8 cellular contexts compared by ENCODE assay signal in genomic region chr12:110689601-110690430, GRCh38. TPM values are rescaled to one million over a fixed set of nuclear protein-coding genes. Genes with fewer than 3 reads are reported as not detected.
DNase-seq lines count a peak whose midpoint lies in the region; ATAC-seq and TF ChIP-seq lines count a peak whose summit lies in the region.

No MANE protein-coding gene starts in this region.

- no peak overlapping the region for H3K56ac ChIP-seq in IMR-90 (ENCODE audit: extremely low read depth, insufficient read depth, low read length)

- POLR2A ChIA-PET in IMR-90 (lab: Charles Lee; ENCODE audit: unreplicated experiment): interaction anchor here (0.7 kb wide), 1 partner anchor 981 kb away, joined by 3 read pairs; no protein-coding TSS in a partner anchor

- no peak overlapping the region for H2BK5ac ChIP-seq in IMR-90 (ENCODE audit: low read depth, low read length, poor library complexity, severe bottlenecking)

- peak overlapping the region; percentile 47 for H3K4me2 ChIP-seq in IMR-90 (ENCODE audit: low read depth, low read length)

- intact Hi-C loops in Right ventricle myocardium inferior (cut with DNase I) (no loop called here), cardiac septum (cut with DNase I) (loop anchor here (5.0 kb wide), 1 partner anchor 78 kb away; the partner anchor contains the start of gene TCTN1), IMR-90 (cut with micrococcal nuclease) (no loop called here), prostate gland (cut with DNase I) (loop anchor here (10.0 kb wide), 2 partner anchors 195 to 225 kb away; partner anchors contain the start of genes FAM216A and GPN3)

- no peak overlapping the region for H2BK15ac ChIP-seq in IMR-90 (ENCODE audit: low read depth, low read length)

- H3K27me3 ChIP-seq in IMR-90 (ENCODE audit: control insufficient read depth, insufficient read depth, low read length): peaks cover 32% of the 10 kb centered on the region
- no peaks in the 10 kb centered on the region for H3K27me3 ChIP-seq in prostate gland (replicated peaks; ENCODE audit: insufficient read depth)

- peak overlapping the region; percentile 64 to 80; a peak in 2 of 4 replicates for H4K8ac ChIP-seq in IMR-90 (ENCODE audit: low read depth in 2 of 2, low read length in 2 of 2)

- 17% methylated on average over 9 of the region's 20 CpGs; no CpG with 5 or more reads in 1 of the 2 experiments for WGBS in IMR-90 (ENCODE audit: extremely low coverage in 2 of 2, insufficient read length in 1 of 2), 2 experiments
- WGBS in prostate gland: 16% methylated on average over 20 of the region's 20 CpGs

- peak overlapping the region; percentile 58; the same call in 1 of the 2 replicates for H3K14ac ChIP-seq in IMR-90 (replicated peaks; ENCODE audit: low read depth, low read length)

- no peaks in the 10 kb centered on the region for H3K9me1 ChIP-seq in IMR-90 (ENCODE audit: insufficient read depth, low read length)

- no peak for TF ChIP-seq POLR2A in IMR-90 (IDR thresholded peaks at IDR 0.05; ENCODE audit: low read depth, low read length)
- peak; percentile 8 for TF ChIP-seq POLR2A in prostate gland (IDR thresholded peaks at IDR 0.05)

- H3K36me3 ChIP-seq in IMR-90 (ENCODE audit: control insufficient read depth, insufficient read depth, low read length) (no peaks in the 10 kb centered on the region), prostate gland (no peaks in the 10 kb centered on the region)

- in situ Hi-C loops in IMR-90 (cut with MboI; ENCODE audit: low sequenced_read_pairs): no loop called here

- H4K91ac ChIP-seq in IMR-90 (ENCODE audit: insufficient read depth, low read depth, low read length): no peak overlapping the region

- peak overlapping the region; percentile 90; the same call in 1 of the 2 replicates for H4K5ac ChIP-seq in IMR-90 (ENCODE audit: low read depth, low read length)

- H3K4ac ChIP-seq in IMR-90 (ENCODE audit: low read depth, low read length): peak overlapping the region; percentile 69

- no peak for TF ChIP-seq RAD21 in IMR-90 (IDR thresholded peaks at IDR 0.05; ENCODE audit: low read length)

- peaks cover 7% of the 10 kb centered on the region; the same call in 1 of the 2 replicates for H3K4me1 ChIP-seq in IMR-90 (ENCODE audit: control insufficient read depth, insufficient read depth, low read length)
- peaks cover 7% of the 10 kb centered on the region for H3K4me1 ChIP-seq in prostate gland (replicated peaks)

- dilution Hi-C loops in IMR-90 (cut with HindIII; ENCODE audit: low sequenced_read_pairs, unreplicated experiment): no loop called here

- TF ChIP-seq CTCF in IMR-90 (conservative IDR thresholded peaks at IDR 0.05; ENCODE audit: low read depth, low read length) (no peak), fibroblast of villous mesenchyme (IDR thresholded peaks at IDR 0.05; ENCODE audit: insufficient read depth, low read depth, low read length) (no peak), prostate gland (IDR thresholded peaks at IDR 0.05) (no peak)

- ATAC-seq in Right ventricle myocardium inferior (peak; percentile 67), IMR-90 (ENCODE audit: low read depth) (peak; percentile 62)

- peak overlapping the region; percentile 12; the same call in 1 of the 2 replicates for H3K9ac ChIP-seq in IMR-90 (ENCODE audit: low read depth, low read length)

- no peaks in the 10 kb centered on the region for H3K79me1 ChIP-seq in IMR-90 (ENCODE audit: low read depth in 1 of 2, low read length in 2 of 2)

- H4K20me1 ChIP-seq in IMR-90 (ENCODE audit: insufficient read depth, low read length): no peaks in the 10 kb centered on the region

- no peak overlapping the region for H3K27ac ChIP-seq in IMR-90 (ENCODE audit: insufficient read depth, low read length)
- H3K27ac ChIP-seq in prostate gland: peak overlapping the region; percentile 67 to 70

- BruUV-seq in IMR-90 (replicated peaks; lab: Mats Ljungman, UMichigan): no TSS peak

- H3K4me3 ChIP-seq in IMR-90 (ENCODE audit: insufficient read depth, low read depth, low read length): peak overlapping the region; percentile 45
- peak overlapping the region; percentile 64 for H3K4me3 ChIP-seq in fibroblast of villous mesenchyme (ENCODE audit: low read depth, low read length)
- peak overlapping the region; percentile 48 to 62 for H3K4me3 ChIP-seq in prostate gland

- CTCF ChIA-PET in IMR-90 (lab: Yijun Ruan, JAX): no interaction called here

- H3K23ac ChIP-seq in IMR-90 (ENCODE audit: low read depth, low read length): no peak overlapping the region

- H2BK120ac ChIP-seq in IMR-90 (ENCODE audit: low read depth, low read length): no peak overlapping the region

- H3K18ac ChIP-seq in IMR-90 (ENCODE audit: low read depth, low read length): no peak overlapping the region; the same call in 1 of the 2 replicates

- H2AK5ac ChIP-seq in IMR-90 (ENCODE audit: low read depth, low read length): no peak overlapping the region

- H2AK9ac ChIP-seq in IMR-90 (replicated peaks; ENCODE audit: low read depth, low read length, poor library complexity): peak overlapping the region; percentile 69

- peak overlapping the region; percentile 94 for H2AFZ ChIP-seq in IMR-90 (replicated peaks; ENCODE audit: low read length, poor library complexity)

- no peak for DNase-seq in Right ventricle myocardium inferior (ENCODE audit: missing footprints)
- DNase-seq in cardiac septum (ENCODE audit: low spot score): no peak
- no peak for DNase-seq in IMR-90
- DNase-seq in activated T-cell treated with anti-CD3 and anti-CD28 coated beads for 24 hours (ENCODE audit: low read depth): peak; percentile 28
- DNase-seq in fibroblast of villous mesenchyme (ENCODE audit: low read depth): no peak
- DNase-seq in prostate gland (ENCODE audit: low spot score): no peak
- no peak for DNase-seq in kidney tubule cell (ENCODE audit: low spot score)
- no peak for DNase-seq in NCI-H510A treated with DMSO at 0.1 percent for 48 hours (lab: John Stamatoyannopoulos, UW)

- H3K9me3 ChIP-seq in IMR-90 (ENCODE audit: control insufficient read depth, insufficient read depth, low read length) (peaks cover 3% of the 10 kb centered on the region; the same call in 1 of the 2 replicates), prostate gland (no peaks in the 10 kb centered on the region)

- no peak overlapping the region for H2BK20ac ChIP-seq in IMR-90 (ENCODE audit: low read depth, low read length)

TF ChIP-seq in IMR-90, 13 proteins besides CTCF, POLR2A, EP300 and RAD21:
- TF ChIP-seq SMC3 (IDR thresholded peaks at IDR 0.05; ENCODE audit: low read depth, low read length) (no peak), RFX5 (IDR thresholded peaks at IDR 0.05; ENCODE audit: low read depth, low read length) (no peak), CEBPB (IDR thresholded peaks at IDR 0.05; ENCODE audit: low read depth, low read length) (no peak), FOS (IDR thresholded peaks at IDR 0.05; ENCODE audit: low read depth, low read length) (no peak), CHD1 (IDR thresholded peaks at IDR 0.05; ENCODE audit: low read depth, low read length) (no peak), MXI1 (IDR thresholded peaks at IDR 0.05; ENCODE audit: borderline replicate concordance, low read depth, low read length) (no peak), NFE2L2 (IDR thresholded peaks at IDR 0.05; ENCODE audit: low read depth, low read length) (no peak), MAFK (IDR thresholded peaks at IDR 0.05; ENCODE audit: low read depth, low read length) (no peak), USF2 (IDR thresholded peaks at IDR 0.05; ENCODE audit: low read depth, low read length) (no peak), RCOR1 (IDR thresholded peaks at IDR 0.05; ENCODE audit: insufficient replicate concordance, low read length) (no peak), ELK1 (IDR thresholded peaks at IDR 0.05; ENCODE audit: borderline replicate concordance, low read depth, low read length) (no peak), BHLHE40 (IDR thresholded peaks at IDR 0.05; ENCODE audit: low read depth, low read length) (no peak), MAZ (IDR thresholded peaks at IDR 0.05; ENCODE audit: borderline replicate concordance, low read depth, low read length) (no peak)

RNA-seq across cellular contexts. Expression of gene HVCN1, which starts 0.9 kb away (rescaled TPM):
- 11.8 TPM for total RNA-seq in Right ventricle myocardium inferior
- 3.5 TPM for total RNA-seq in cardiac septum
- total RNA-seq in IMR-90 (2012; rRNA removed): 1.4 and 2.0 TPM in 2 replicates
- polyA plus RNA-seq in IMR-90 (2012; rRNA removed): 1.3 and 1.9 TPM in 2 replicates
- polyA plus RNA-seq in IMR-90 (2012; cell fraction: cytosol; rRNA removed): 1.3 and 2.3 TPM in 2 replicates
- polyA plus RNA-seq in IMR-90 (2012; cell fraction: nucleus; rRNA removed; ENCODE audit: low replicate concordance): 0.44 and 1.4 TPM in 2 replicates
- 5.6 and 5.8 TPM in 2 replicates for total RNA-seq in fibroblast of villous mesenchyme
- total RNA-seq in prostate gland: 10 to 100 TPM in 1 of 2 donors, 1 to 10 TPM in 1; 5.4 to 11.2 TPM

RNA-seq across cellular contexts. Expression of gene PPP1CC, which starts 52.9 kb away (rescaled TPM):
- total RNA-seq in Right ventricle myocardium inferior: 163 TPM
- 102 TPM for total RNA-seq in cardiac septum
- total RNA-seq in IMR-90 (2012; rRNA removed): 126 and 169 TPM in 2 replicates
- 59.1 and 71.0 TPM in 2 replicates for polyA plus RNA-seq in IMR-90 (2012; rRNA removed)
- polyA plus RNA-seq in IMR-90 (2012; cell fraction: cytosol; rRNA removed): 36.4 and 45.1 TPM in 2 replicates
- polyA plus RNA-seq in IMR-90 (2012; cell fraction: nucleus; rRNA removed; ENCODE audit: low replicate concordance): 26.7 and 72.8 TPM in 2 replicates
- 82.8 and 139 TPM in 2 replicates for total RNA-seq in fibroblast of villous mesenchyme
- total RNA-seq in prostate gland: 100 to 1,000 TPM in 1 of 2 donors, 10 to 100 TPM in 1; 92.9 to 103 TPM

Comparison
In these comparisons a context has a peak if more than half of its experiments do, and no peak if none do; other contexts are left out.
1. intact Hi-C loops: an anchor here in cardiac septum (5.0 kb wide) and prostate gland (10.0 kb wide); none called in Right ventricle myocardium inferior and IMR-90.